In genomic region chr12:28027328-28027727, GRCh38 we compare ENCODE assay signal across 1 cellular context.
A peak's percentile ranks its signal among the peaks of the same experiment; 100 is the strongest.
TF ChIP-seq lines count a peak whose summit lies in the region.

No MANE protein-coding gene starts in this region.

TF ChIP-seq in K562, 482 proteins besides CTCF, POLR2A, EP300 and RAD21 (continued from another document):
- TF ChIP-seq RREB1 (CRISPR knock-in tag; IDR thresholded peaks at IDR 0.05) (0 out of 2 replicates have a peak, but pooled peaks have one; percentile 45), ZNF57 (CRISPR knock-in tag; IDR thresholded peaks at IDR 0.05) (no peak), CTBP1 (IDR thresholded peaks at IDR 0.05; ENCODE audit: borderline replicate concordance) (peak; percentile 24; the same call in 1 of the 2 replicates)
